ENCODE assay signal across 21 cellular contexts in genomic region chr2:111041398-111042202, GRCh38.
"Had no signal": no experiment of that assay in that cellular context is flagged by ENCODE, and none has a peak within 500 bp of the region (broad histone marks: within the 10 kb centered on the region; RNA-seq: fewer than 3 reads in every experiment).

No MANE protein-coding gene starts in this region.

- DNase-seq: activated CD4-positive, alpha-beta memory T cell treated with anti-CD3 and anti-CD28 coated beads for 36 hours; activated CD4-positive, alpha-beta T cell treated with anti-CD3 and anti-CD28 coated beads for 36 hours; activated CD8-positive, alpha-beta memory T cell treated with anti-CD3 and anti-CD28 coated beads, Interleukin-2, amount 50 U/mL, for 4 hours; activated naive CD4-positive, alpha-beta T cell; activated naive CD8-positive, alpha-beta T cell treated with anti-CD3 and anti-CD28 coated beads, Interleukin-2, amount 10 ng/mL, durations not matched to agents 7 days and 5 days; caudate nucleus; dorsolateral prefrontal cortex; foreskin melanocyte; hypothalamus; left lung; mammary epithelial cell; nephron progenitor cell; small intestine; stimulated activated CD4-positive, alpha-beta T cell treated with anti-CD3 and anti-CD28 coated beads, Interleukin-4, amount 100 ng/mL, for 1 hour; T-cell; testis had no signal

- H3K9me3 Mint-ChIP-seq: nephron progenitor cell, T-cell, type B pancreatic cell, WTC11 had no signal

- H3K4me3 Mint-ChIP-seq: activated CD4-positive, alpha-beta memory T cell treated with anti-CD3 and anti-CD28 coated beads for 36 hours; activated CD4-positive, alpha-beta T cell treated with anti-CD3 and anti-CD28 coated beads for 36 hours; activated naive CD8-positive, alpha-beta T cell treated with anti-CD3 and anti-CD28 coated beads, Interleukin-2, amount 10 ng/mL, durations not matched to agents 7 days and 5 days; brain; type B pancreatic cell; WTC11 had no signal

- H3K27ac Mint-ChIP-seq: activated CD4-positive, alpha-beta memory T cell treated with anti-CD3 and anti-CD28 coated beads for 36 hours; activated CD4-positive, alpha-beta T cell treated with anti-CD3 and anti-CD28 coated beads for 36 hours; activated naive CD8-positive, alpha-beta T cell treated with anti-CD3 and anti-CD28 coated beads, Interleukin-2, amount 10 ng/mL, durations not matched to agents 7 days and 5 days; T-cell; type B pancreatic cell; WTC11 had no signal

- H3K9me3 ChIP-seq: left lung, right lobe of liver, testis had no signal

- H3K27me3 ChIP-seq: left lung, right lobe of liver, testis had no signal

- ATAC-seq: activated CD4-positive, alpha-beta T cell treated with anti-CD3 and anti-CD28 coated beads for 36 hours; left lung; right lobe of liver; SK-N-SH treated with all-trans-retinoic acid at 6 μM for 48 hours; T-cell; WTC11 had no signal

- H3K36me3 ChIP-seq: left lung, right lobe of liver had no signal

- H3K27ac ChIP-seq: dorsolateral prefrontal cortex, left lung, right lobe of liver, testis had no signal

- H3K4me1 Mint-ChIP-seq: WTC11 had no signal

- H3K4me3 ChIP-seq: dorsolateral prefrontal cortex, left lung, right lobe of liver, testis had no signal

- H3K4me1 ChIP-seq: left lung, right lobe of liver, testis had no signal

- H3K36me3 Mint-ChIP-seq: activated CD4-positive, alpha-beta memory T cell treated with anti-CD3 and anti-CD28 coated beads for 36 hours; brain; T-cell; WTC11 had no signal
